In genomic region chr6:52757646-52758338, GRCh38 we compare ENCODE assay signal across 13 cellular contexts. TPM values are rescaled to one million over a fixed set of nuclear protein-coding genes. Genes with fewer than 3 reads are reported as not detected.
DNase-seq lines count a peak whose midpoint lies in the region; TF ChIP-seq lines count a peak whose summit lies in the region.
"Not testable (repeated sequence)": the region's sequence is repeated elsewhere in the genome, so short reads cannot be mapped to it uniquely, and the experiment has no call there.
"Had no signal": no experiment of that assay in that cellular context is flagged by ENCODE, and none has a peak within 500 bp of the region (broad histone marks: within the 10 kb centered on the region; RNA-seq: fewer than 3 reads in every experiment).

No MANE protein-coding gene starts in this region.

- not testable (repeated sequence) for H3K4me3 ChIP-seq in adipocyte (ENCODE audit: low read length); mammary epithelial cell (replicated peaks in 1 of 3; ENCODE audit: insufficient read depth in 1 of 3, low read depth in 2 of 3, low read length in 3 of 3); fibroblast of mammary gland (ENCODE audit: control insufficient read depth, low read depth, low read length); thyroid gland (replicated peaks in 1 of 3)

- not testable (repeated sequence) for H4K20me1 ChIP-seq in mammary epithelial cell (ENCODE audit: insufficient read depth, low read length)

- in situ Hi-C loops in mammary epithelial cell (cut with MboI; ENCODE audit: low sequenced_read_pairs in 2 of 2) = not testable (repeated sequence)

- TF ChIP-seq POLR2A in thyroid gland (IDR thresholded peaks at IDR 0.05) = not testable (repeated sequence)

- H3K9ac ChIP-seq in adipocyte (ENCODE audit: low read length); mammary epithelial cell (ENCODE audit: insufficient read depth, low read length): not testable (repeated sequence)

- intact Hi-C loops in mammary epithelial cell (cut with micrococcal nuclease); thyroid gland (cut with DNase I): not testable (repeated sequence)

- CTCF ChIA-PET in mammary epithelial cell (lab: Charles Lee; ENCODE audit: low non-redundant PET) = not testable (repeated sequence)

- not testable (repeated sequence) for TF ChIP-seq CTCF in mammary epithelial cell (conservative IDR thresholded peaks at IDR 0.05 in 1 of 2, IDR thresholded peaks at IDR 0.05 in 1 of 2; ENCODE audit: extremely low read depth in 1 of 2, insufficient read depth in 1 of 2, low read depth in 1 of 2, low read length in 2 of 2); fibroblast of mammary gland (conservative IDR thresholded peaks at IDR 0.05; ENCODE audit: control insufficient read depth, insufficient read depth, low read depth, low read length); thyroid gland (IDR thresholded peaks at IDR 0.05)

- not testable (repeated sequence) for H3K79me2 ChIP-seq in mammary epithelial cell (ENCODE audit: insufficient read depth, low read length)

- DNase-seq in AG08395 (ENCODE audit: low spot score) = peak; percentile 39
- DNase-seq in ELR (ENCODE audit: low read depth) = peak; percentile 3
- DNase-seq in M059J (ENCODE audit: low read depth) = peak; percentile 88
- DNase-seq in adipocyte (ENCODE audit: low read depth) = peak; percentile 53
- peak; percentile 54 for DNase-seq in mammary epithelial cell
- peak; percentile 80 for DNase-seq in fibroblast of mammary gland (ENCODE audit: low read depth)
- DNase-seq in kidney tubule cell (ENCODE audit: low spot score) = peak; percentile 43
- peak; percentile 8 to 26 for DNase-seq in thyroid gland

- peaks cover 30% of the 10 kb centered on the region for H3K4me1 ChIP-seq in adipocyte (ENCODE audit: control insufficient read depth, insufficient read depth, low read length)
- not testable (repeated sequence) for H3K4me1 ChIP-seq in mammary epithelial cell (ENCODE audit: insufficient read depth, low read length); thyroid gland

- not testable (repeated sequence) for H3K27me3 ChIP-seq in adipocyte (replicated peaks; ENCODE audit: control insufficient read depth, insufficient read depth, low read length); mammary epithelial cell (ENCODE audit: insufficient read depth, low read length); thyroid gland

- H3K27ac ChIP-seq in mammary epithelial cell (ENCODE audit: insufficient read depth, low read depth, low read length); thyroid gland: not testable (repeated sequence)

- not testable (repeated sequence) for H3K9me3 ChIP-seq in adipocyte (ENCODE audit: control insufficient read depth, low read length); mammary epithelial cell (replicated peaks; ENCODE audit: insufficient read depth, low read length); thyroid gland

- dilution Hi-C loops in mammary epithelial cell (cut with HindIII; ENCODE audit: low sequenced_read_pairs) = not testable (repeated sequence)

- 19% methylated on average over 7 of the region's 7 CpGs for WGBS in mammary epithelial cell (ENCODE audit: low coverage, missing lambda C conversion rate)
- 61 to 64% methylated on average over 7 of the region's 7 CpGs for WGBS in thyroid gland, 2 donors

- not testable (repeated sequence) for H3K36me3 ChIP-seq in adipocyte (ENCODE audit: control insufficient read depth, insufficient read depth, low read length, severe bottlenecking); mammary epithelial cell (ENCODE audit: insufficient read depth, low read length); thyroid gland

- H2AFZ ChIP-seq in mammary epithelial cell (ENCODE audit: low read depth, low read length) = not testable (repeated sequence)

- H3K4me2 ChIP-seq in mammary epithelial cell (ENCODE audit: insufficient read depth, low read depth, low read length) = peak overlapping the region; percentile 3

- BruUV-seq in mammary epithelial cell (replicated peaks; lab: Mats Ljungman, UMichigan) = not testable (repeated sequence)

RNA-seq across cellular contexts. Expression of gene GSTA2, which starts 5.5 kb away (rescaled TPM):
- 0.12 TPM in 1 of 2 replicates, not detected in the other for total RNA-seq in M059J (2014; rRNA removed; shearing (Covaris generic))
- total RNA-seq in mammary epithelial cell (under 1 TPM in 1 of 2 donors, not detected in 1; 0.50 TPM), thyroid gland (under 1 TPM in 1 of 4 donors, not detected in 3; 0.27 TPM)
- polyA plus RNA-seq in mammary epithelial cell = not detected
- not detected for polyA minus RNA-seq in mammary epithelial cell
- total RNA-seq: CD4-positive, alpha-beta T cell; GM23338; Right ventricle myocardium inferior had no signal
- polyA plus RNA-seq: GM23338, IgD-negative memory B cell had no signal

RNA-seq across cellular contexts. Expression of gene GSTA1, which starts 45.8 kb away (rescaled TPM):
- 0.30 and 0.44 TPM in 2 replicates for total RNA-seq in M059J (2014; rRNA removed; shearing (Covaris generic))
- total RNA-seq in mammary epithelial cell (under 1 TPM in 1 of 2 donors, not detected in 1; 0.83 TPM), thyroid gland (1 to 10 TPM in 1 of 4 donors, not detected in 3; 1.9 TPM)
- not detected for polyA plus RNA-seq in mammary epithelial cell
- not detected for polyA minus RNA-seq in mammary epithelial cell
- total RNA-seq: CD4-positive, alpha-beta T cell; GM23338; Right ventricle myocardium inferior; SK-MEL-5 had no signal
- polyA plus RNA-seq: GM23338, IgD-negative memory B cell had no signal

Comparison
In these comparisons a context has a peak if more than half of its experiments do, and no peak if none do; other contexts are left out.
1. DNase-seq: peak in every context shown above with its lines; median percentile 88 in M059J; 80 in fibroblast of mammary gland; 54 in mammary epithelial cell; 53 in adipocyte; 43 in kidney tubule cell; 39 in AG08395; 17 in thyroid gland; 3 in ELR.